8 cellular contexts compared by ENCODE assay signal in the genomic region with DNA sequence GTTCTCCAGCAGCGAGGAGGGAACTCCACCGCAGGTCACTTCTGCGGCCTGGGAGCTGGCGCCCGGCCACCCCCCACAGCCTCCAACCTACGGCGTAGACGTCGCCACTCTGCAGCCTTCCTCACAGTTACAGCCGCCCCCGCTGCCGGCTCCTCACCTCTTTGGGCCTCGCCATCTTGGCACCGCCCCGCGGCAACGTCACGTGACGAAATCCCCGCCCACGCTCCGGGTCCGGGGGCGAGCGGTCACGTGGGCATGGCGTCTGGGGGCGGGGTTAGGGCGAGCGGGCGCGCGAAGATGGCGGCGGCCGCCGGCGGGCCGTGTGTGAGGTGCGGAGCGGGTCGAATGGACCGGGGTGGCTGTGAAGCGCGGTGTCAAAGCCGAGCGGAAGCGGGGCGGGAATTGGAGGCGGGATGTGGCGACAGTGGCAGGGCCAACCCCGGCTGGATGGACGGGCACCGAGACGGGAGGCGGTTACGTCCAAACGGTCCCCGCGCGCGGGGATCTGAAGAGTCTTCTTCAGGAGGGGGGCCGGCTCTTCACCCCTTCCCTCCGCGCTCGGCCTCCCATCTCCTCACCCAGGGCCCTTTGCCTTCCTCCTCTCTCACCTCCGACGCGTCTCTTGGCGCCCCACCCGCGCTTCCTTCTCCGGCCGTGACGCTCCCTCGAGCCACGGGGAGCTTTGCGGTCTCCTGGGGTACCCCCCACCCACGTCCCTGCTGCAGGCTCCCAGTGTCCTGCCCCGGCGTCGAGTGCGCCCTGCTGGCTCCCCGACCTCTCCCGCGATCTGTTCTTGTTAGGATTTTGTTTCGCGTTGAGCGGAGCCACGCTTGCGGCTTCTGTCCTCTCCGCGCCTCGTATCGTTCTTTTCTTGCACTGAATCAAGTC. TPM values are rescaled to one million over a fixed set of nuclear protein-coding genes. Genes with fewer than 3 reads are reported as not detected.
DNase-seq lines count a peak whose midpoint lies in the region; ATAC-seq, FAIRE-seq and TF ChIP-seq lines count a peak whose summit lies in the region.

TSS of gene DOLK (minus strand) at position 181 of the 888 bp plus-strand sequence. CDS start 300 bp downstream, outside the sequence.
A gene with protein sequence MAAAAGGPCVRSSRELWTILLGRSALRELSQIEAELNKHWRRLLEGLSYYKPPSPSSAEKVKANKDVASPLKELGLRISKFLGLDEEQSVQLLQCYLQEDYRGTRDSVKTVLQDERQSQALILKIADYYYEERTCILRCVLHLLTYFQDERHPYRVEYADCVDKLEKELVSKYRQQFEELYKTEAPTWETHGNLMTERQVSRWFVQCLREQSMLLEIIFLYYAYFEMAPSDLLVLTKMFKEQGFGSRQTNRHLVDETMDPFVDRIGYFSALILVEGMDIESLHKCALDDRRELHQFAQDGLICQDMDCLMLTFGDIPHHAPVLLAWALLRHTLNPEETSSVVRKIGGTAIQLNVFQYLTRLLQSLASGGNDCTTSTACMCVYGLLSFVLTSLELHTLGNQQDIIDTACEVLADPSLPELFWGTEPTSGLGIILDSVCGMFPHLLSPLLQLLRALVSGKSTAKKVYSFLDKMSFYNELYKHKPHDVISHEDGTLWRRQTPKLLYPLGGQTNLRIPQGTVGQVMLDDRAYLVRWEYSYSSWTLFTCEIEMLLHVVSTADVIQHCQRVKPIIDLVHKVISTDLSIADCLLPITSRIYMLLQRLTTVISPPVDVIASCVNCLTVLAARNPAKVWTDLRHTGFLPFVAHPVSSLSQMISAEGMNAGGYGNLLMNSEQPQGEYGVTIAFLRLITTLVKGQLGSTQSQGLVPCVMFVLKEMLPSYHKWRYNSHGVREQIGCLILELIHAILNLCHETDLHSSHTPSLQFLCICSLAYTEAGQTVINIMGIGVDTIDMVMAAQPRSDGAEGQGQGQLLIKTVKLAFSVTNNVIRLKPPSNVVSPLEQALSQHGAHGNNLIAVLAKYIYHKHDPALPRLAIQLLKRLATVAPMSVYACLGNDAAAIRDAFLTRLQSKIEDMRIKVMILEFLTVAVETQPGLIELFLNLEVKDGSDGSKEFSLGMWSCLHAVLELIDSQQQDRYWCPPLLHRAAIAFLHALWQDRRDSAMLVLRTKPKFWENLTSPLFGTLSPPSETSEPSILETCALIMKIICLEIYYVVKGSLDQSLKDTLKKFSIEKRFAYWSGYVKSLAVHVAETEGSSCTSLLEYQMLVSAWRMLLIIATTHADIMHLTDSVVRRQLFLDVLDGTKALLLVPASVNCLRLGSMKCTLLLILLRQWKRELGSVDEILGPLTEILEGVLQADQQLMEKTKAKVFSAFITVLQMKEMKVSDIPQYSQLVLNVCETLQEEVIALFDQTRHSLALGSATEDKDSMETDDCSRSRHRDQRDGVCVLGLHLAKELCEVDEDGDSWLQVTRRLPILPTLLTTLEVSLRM (N-terminal part only) (plus strand): TSS at position 277 of the 888 bp plus-strand sequence. CDS start 21 bp downstream, at position 298.

- no peak for TF ChIP-seq CTCF in astrocyte (IDR thresholded peaks at IDR 0.05; ENCODE audit: insufficient read depth, low read depth, low read length)

- peaks cover 6% of the 10 kb centered on the region for H3K4me1 Mint-ChIP-seq in astrocyte (ENCODE audit: low read depth, unreplicated experiment)

- peak within 1 kb of the TSS; percentile 86 for H3K4me3 ChIP-seq in astrocyte (ENCODE audit: insufficient read depth, low read depth, low read length)
- H3K4me3 ChIP-seq in aorta (ENCODE audit: low read length in 2 of 2) = peak within 1 kb of the TSS; percentile 50 to 52

- H3K36me3 ChIP-seq in astrocyte (ENCODE audit: insufficient read depth, low read length) = peaks cover 9% of the 10 kb centered on the region
- no peaks in the 10 kb centered on the region for H3K36me3 ChIP-seq in aorta (ENCODE audit: control insufficient read depth in 1 of 2, insufficient read depth in 2 of 2, low read length in 1 of 2)

- H3K27ac Mint-ChIP-seq in astrocyte (ENCODE audit: unreplicated experiment) = peak within 1 kb of the TSS; percentile 96

- peak within 1 kb of the TSS; percentile 97 for H3K4me2 ChIP-seq in astrocyte (ENCODE audit: low read length)

- H3K9ac ChIP-seq in astrocyte (ENCODE audit: low read length) = peak within 1 kb of the TSS; percentile 97

- no peaks in the 10 kb centered on the region for H3K27me3 Mint-ChIP-seq in astrocyte (ENCODE audit: low read depth, unreplicated experiment)

- H3K9me3 Mint-ChIP-seq in astrocyte (ENCODE audit: unreplicated experiment) = no peaks in the 10 kb centered on the region

- ATAC-seq in GM18505 (IDR thresholded peaks at IDR 0.05; ENCODE audit: unreplicated experiment) (peak; percentile 83), HG02943 (IDR thresholded peaks at IDR 0.05; ENCODE audit: low read depth, unreplicated experiment) (peak; percentile 71), aorta (ENCODE audit: low FRiP score) (peak; percentile 97)

- peaks cover 9% of the 10 kb centered on the region for H3K36me3 Mint-ChIP-seq in astrocyte (ENCODE audit: low read depth, unreplicated experiment)

- H3K27ac ChIP-seq in astrocyte (ENCODE audit: low read depth, low read length) (peak within 1 kb of the TSS; percentile 90), aorta (ENCODE audit: low read depth in 1 of 2, low read length in 2 of 2) (peak within 1 kb of the TSS; percentile 6 to 69)

- H3K9me3 ChIP-seq in astrocyte (ENCODE audit: insufficient read depth, low read depth, low read length) (no peaks in the 10 kb centered on the region), aorta (ENCODE audit: control insufficient read depth, low read length) (no peaks in the 10 kb centered on the region)

- TF ChIP-seq POLR2A in GM18505 (IDR thresholded peaks at IDR 0.05; ENCODE audit: borderline replicate concordance, extremely low read depth, insufficient read depth, insufficient read length) = peak; percentile 96

- H3K4me1 ChIP-seq in astrocyte (ENCODE audit: insufficient read depth, low read length) (peaks cover 11% of the 10 kb centered on the region), aorta (ENCODE audit: control insufficient read depth in 1 of 2, insufficient read depth in 2 of 2, low read length in 2 of 2) (no peaks in the 10 kb centered on the region)

- H3K4me3 Mint-ChIP-seq in astrocyte (ENCODE audit: unreplicated experiment) = peak within 1 kb of the TSS; percentile 94

- peak within 1 kb of the TSS; percentile 90 for H2AFZ ChIP-seq in astrocyte (ENCODE audit: low read depth, low read length)

- DNase-seq in NCI-H2029 (lab: John Stamatoyannopoulos, UW) (peak; percentile 91), T-helper 22 cell (ENCODE audit: low read depth) (peak; percentile 95), astrocyte (ENCODE audit: low read depth) (peak; percentile 77), hepatic stellate cell (ENCODE audit: low spot score) (peak; percentile 99), renal cortical epithelial cell (ENCODE audit: low read depth) (peak; percentile 66), aorta (peak; percentile 97 to 100)

- FAIRE-seq in astrocyte (lab: Jason Lieb, UNC) = no peak

- H4K20me1 ChIP-seq in astrocyte (ENCODE audit: insufficient read depth, low read length) = peaks cover 11% of the 10 kb centered on the region

- peaks cover 33% of the 10 kb centered on the region for H3K79me2 ChIP-seq in astrocyte (ENCODE audit: insufficient read depth, low read length)

- H3K27me3 ChIP-seq in astrocyte (ENCODE audit: insufficient read depth, low read length) = no peaks in the 10 kb centered on the region
- no peaks in the 10 kb centered on the region for H3K27me3 ChIP-seq in aorta (ENCODE audit: control insufficient read depth in 1 of 2, insufficient read depth in 2 of 2, low read length in 1 of 2)

- 0 to 1% methylated on average over 82 to 95 of the region's 95 CpGs for WGBS in aorta, 2 donors

- intact Hi-C loops in aorta (cut with DNase I) = loop anchor here in 1 of 2 donors (5.0 kb wide), 2 partner anchors 60 to 90 kb away; partner anchors contain the start of gene MIGA2

RNA-seq across cellular contexts. Expression of gene DOLK, which starts in this region (rescaled TPM):
- 19.8 and 22.1 TPM in 2 replicates for total RNA-seq in astrocyte
- total RNA-seq in renal cortical epithelial cell = 20.5 and 24.6 TPM in 2 replicates
- total RNA-seq in aorta = 10 to 100 TPM in 1 of 2 donors, 1 to 10 TPM in 1; 8.4 to 10.5 TPM
- 10 to 100 TPM in 1 of 2 donors, 1 to 10 TPM in 1; 4.3 to 10.7 TPM for polyA plus RNA-seq in aorta

RNA-seq across cellular contexts. Expression of the second gene that starts in this region (rescaled TPM):
- 40.4 and 45.6 TPM in 2 replicates for total RNA-seq in astrocyte
- total RNA-seq in renal cortical epithelial cell = 23.3 and 38.3 TPM in 2 replicates
- 10 to 100 TPM; 37.1 to 44.5 TPM for total RNA-seq in aorta
- 10 to 100 TPM in 1 of 2 donors, 1 to 10 TPM in 1; 4.9 to 14.4 TPM for polyA plus RNA-seq in aorta

Comparison
In these comparisons a context has a peak if more than half of its experiments do, and no peak if none do; other contexts are left out.
1. Peak in every context shown above with its lines: DNase-seq, ATAC-seq, H3K4me3 ChIP-seq and H3K27ac ChIP-seq.